Comparison of ENCODE assay signal across 16 cellular contexts in the genomic region with DNA sequence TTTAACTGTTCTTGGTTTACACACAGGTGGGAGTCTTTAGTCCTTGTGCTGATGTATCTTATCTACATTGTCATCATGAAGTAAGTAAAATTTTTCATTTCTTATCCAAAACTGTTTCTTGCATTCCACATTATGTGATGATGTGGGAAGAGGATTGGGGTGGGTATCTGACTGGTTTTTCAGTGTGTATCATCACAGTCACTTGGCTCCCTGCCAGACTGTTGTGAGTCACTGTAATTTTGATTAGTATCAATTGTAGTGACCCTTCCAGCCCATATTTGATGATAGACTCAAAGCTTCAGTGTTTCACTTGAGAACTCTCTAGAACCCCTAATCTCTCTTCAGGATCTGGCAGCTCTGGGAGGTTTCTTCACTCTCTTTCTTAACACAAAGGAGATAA.
"Had no signal": no experiment of that assay in that cellular context is flagged by ENCODE, and none has a peak within 500 bp of the region (broad histone marks: within the 10 kb centered on the region; RNA-seq: fewer than 3 reads in every experiment).

No MANE protein-coding gene starts in this region.

- DNase-seq: activated B cell treated with CpG ODN at 0.5 μM for 24 hours; activated CD4-positive, alpha-beta T cell treated with anti-CD3 and anti-CD28 coated beads, Interleukin-2, amount 10 ng/mL, durations not matched to agents 7 days and 5 days; body of pancreas; cerebellar nuclear complex; dermis blood vessel endothelial cell; glutamatergic neuron; mucosa of descending colon; naive thymus-derived CD8-positive, alpha-beta T cell; posterior cingulate gyrus; small intestine; stomach; T-helper 17 cell had no signal

- H3K27me3 ChIP-seq: body of pancreas, neutrophil, stomach had no signal

- H3K27ac Mint-ChIP-seq: activated B cell treated with CpG ODN at 0.5 μM for 24 hours; activated CD4-positive, alpha-beta T cell treated with anti-CD3 and anti-CD28 coated beads, Interleukin-2, amount 10 ng/mL, durations not matched to agents 7 days and 5 days; activated naive CD4-positive, alpha-beta T cell treated with anti-CD3 and anti-CD28 coated beads, Interleukin-2, amount 50 U/mL, for 24 hours; naive thymus-derived CD8-positive, alpha-beta T cell; T-helper 17 cell had no signal

- H3K9me3 ChIP-seq: body of pancreas, mucosa of descending colon, neutrophil, stomach, thoracic aorta had no signal

- H3K4me1 ChIP-seq: body of pancreas had no signal

- ATAC-seq: body of pancreas; left lobe of liver; mucosa of descending colon; naive thymus-derived CD8-positive, alpha-beta T cell; T-helper 17 cell had no signal

- H3K36me3 ChIP-seq: neutrophil, stomach, thoracic aorta had no signal

- H3K4me3 ChIP-seq: body of pancreas, mucosa of descending colon, stomach, thoracic aorta had no signal

- FAIRE-seq: small intestine had no signal

- H3K36me3 Mint-ChIP-seq: activated naive CD4-positive, alpha-beta T cell treated with anti-CD3 and anti-CD28 coated beads, Interleukin-2, amount 50 U/mL, for 24 hours; naive thymus-derived CD8-positive, alpha-beta T cell had no signal

- H3K9me3 Mint-ChIP-seq: activated B cell treated with CpG ODN at 0.5 μM for 24 hours; activated CD4-positive, alpha-beta T cell treated with anti-CD3 and anti-CD28 coated beads, Interleukin-2, amount 10 ng/mL, durations not matched to agents 7 days and 5 days; activated naive CD4-positive, alpha-beta T cell treated with anti-CD3 and anti-CD28 coated beads, Interleukin-2, amount 50 U/mL, for 24 hours had no signal

- H3K27ac ChIP-seq: body of pancreas, neutrophil, stomach, thoracic aorta had no signal

- H3K4me3 Mint-ChIP-seq: activated B cell treated with CpG ODN at 0.5 μM for 24 hours; activated CD4-positive, alpha-beta T cell treated with anti-CD3 and anti-CD28 coated beads, Interleukin-2, amount 10 ng/mL, durations not matched to agents 7 days and 5 days; activated naive CD4-positive, alpha-beta T cell treated with anti-CD3 and anti-CD28 coated beads, Interleukin-2, amount 50 U/mL, for 24 hours; naive thymus-derived CD8-positive, alpha-beta T cell; T-helper 17 cell had no signal

- H3K4me1 Mint-ChIP-seq: activated naive CD4-positive, alpha-beta T cell treated with anti-CD3 and anti-CD28 coated beads, Interleukin-2, amount 50 U/mL, for 24 hours had no signal
